ENCODE assay signal across 9 cellular contexts in genomic region chr7:435518-436366, GRCh38.
DNase-seq lines count a peak whose midpoint lies in the region; ATAC-seq and TF ChIP-seq lines count a peak whose summit lies in the region.
"Had no signal": no experiment of that assay in that cellular context is flagged by ENCODE, and none has a peak within 500 bp of the region (broad histone marks: within the 10 kb centered on the region; RNA-seq: fewer than 3 reads in every experiment).

No MANE protein-coding gene starts in this region.

- no peaks in the 10 kb centered on the region for H3K36me3 ChIP-seq in thoracic aorta

- no peaks in the 10 kb centered on the region for H3K27me3 ChIP-seq in thoracic aorta (replicated peaks; ENCODE audit: insufficient read depth)

- no peaks in the 10 kb centered on the region for H3K9me3 ChIP-seq in thoracic aorta

- intact Hi-C loops in lower leg skin (cut with DNase I; ENCODE audit: low total_unique reads), result no loop called here

- DNase-seq in activated naive CD4-positive, alpha-beta T cell treated with Interleukin-2 at 50 U/mL for 16 hours, result peak; percentile 16
- no peak for DNase-seq in activated naive CD4-positive, alpha-beta T cell (lab: John Stamatoyannopoulos, UW)
- DNase-seq in amniotic epithelial cell (ENCODE audit: low read depth) (peak; percentile 25), lower leg skin (ENCODE audit: low spot score in 2 of 2) (peak; percentile 63 to 92), thoracic aorta (ENCODE audit: low spot score) (no peak), epidermal melanocyte (ENCODE audit: insufficient read length, low spot score) (no peak), amniotic stem cell (lab: John Stamatoyannopoulos, UW) (no peak), SKM-1 (lab: John Stamatoyannopoulos, UW; ENCODE audit: unreplicated experiment) (no peak)
- DNase-seq: NCI-H510A had no signal

- WGBS in lower leg skin, 2 donors, result 44% methylated on average over 27 to 29 of the region's 29 CpGs

- no peak for ATAC-seq in thoracic aorta (ENCODE audit: insufficient number of reproducible peaks, low FRiP score, low read depth)

- TF ChIP-seq CTCF in lower leg skin (IDR thresholded peaks at IDR 0.05), result no peak
- no peak for TF ChIP-seq CTCF in thoracic aorta (IDR thresholded peaks at IDR 0.05)

- H3K27ac ChIP-seq in thoracic aorta, result no peak overlapping the region

- H3K4me3 ChIP-seq in lower leg skin (ENCODE audit: low read depth, poor library complexity, severe bottlenecking), result no peak overlapping the region
- peak overlapping the region; percentile 14 for H3K4me3 ChIP-seq in thoracic aorta

- H3K4me1 ChIP-seq in thoracic aorta (ENCODE audit: control insufficient read depth in 1 of 2, low read depth in 2 of 2), result no peaks in the 10 kb centered on the region

- TF ChIP-seq POLR2A in lower leg skin (IDR thresholded peaks at IDR 0.05), result no peak

Comparison
In these comparisons a context has a peak if more than half of its experiments do, and no peak if none do; other contexts are left out.
1. DNase-seq: peak in activated naive CD4-positive, alpha-beta T cell treated with Interleukin-2 at 50 U/mL for 16 hours (single experiment), amniotic epithelial cell (single experiment) and lower leg skin (2 of 2); none in activated naive CD4-positive, alpha-beta T cell (0 of 4), thoracic aorta (single experiment), epidermal melanocyte (single experiment), amniotic stem cell (single experiment) and SKM-1 (single experiment).